12 cellular contexts compared by ENCODE assay signal in genomic region chr2:119252186-119253113, GRCh38. TPM values are rescaled to one million over a fixed set of nuclear protein-coding genes. Genes with fewer than 3 reads are reported as not detected.
DNase-seq lines count a peak whose midpoint lies in the region; ATAC-seq, FAIRE-seq and TF ChIP-seq lines count a peak whose summit lies in the region.
"Had no signal": no experiment of that assay in that cellular context is flagged by ENCODE, and none has a peak within 500 bp of the region (broad histone marks: within the 10 kb centered on the region; RNA-seq: fewer than 3 reads in every experiment).

No MANE protein-coding gene starts in this region.

- no peak for TF ChIP-seq RAD21 in K562 (CRISPR knock-in tag; conservative IDR thresholded peaks at IDR 0.05 in 1 of 2, IDR thresholded peaks at IDR 0.05 in 1 of 2)

- POLR2A ChIA-PET in K562 (lab: Yijun Ruan, JAX) = interaction anchor here (0.6 to 0.8 kb wide), 3 partner anchors 9 to 176 kb away, joined by 3 read pairs; no protein-coding TSS in a partner anchor

- CTCF ChIA-PET in K562 (lab: Yijun Ruan, JAX; ENCODE audit: low intra/inter-chr PET ratio) = no interaction called here

- intact Hi-C loops in K562 (cut with micrococcal nuclease) = no loop called here
- intact Hi-C loops in sigmoid colon (cut with DNase I) = no loop called here

- H3K27me3 ChIP-seq in ACC112 (ENCODE audit: insufficient read depth, low read length) (no peaks in the 10 kb centered on the region), K562 (ENCODE audit: control insufficient read depth in 2 of 2, insufficient read depth in 2 of 2, low read length in 2 of 2) (no peaks in the 10 kb centered on the region), sigmoid colon (no peaks in the 10 kb centered on the region)

- no peak for TF ChIP-seq CTCF in K562 (IDR thresholded peaks at IDR 0.05 in 2 of 3, conservative IDR thresholded peaks at IDR 0.05 in 1 of 3; ENCODE audit: insufficient read depth in 2 of 3, low read depth in 1 of 3, low read length in 3 of 3)
- no peak for TF ChIP-seq CTCF in GM13977 (IDR thresholded peaks at IDR 0.05; ENCODE audit: extremely low read depth, insufficient read depth, missing control alignments)
- no peak for TF ChIP-seq CTCF in sigmoid colon (IDR thresholded peaks at IDR 0.05)

- in situ Hi-C loops in K562 (cut with MboI) (no loop called here), GM13977 (cut with MboI; ENCODE audit: low pct_unique_long_range_greater_than_20kb, low sequenced_read_pairs, unreplicated experiment) (no loop called here)

- no peaks in the 10 kb centered on the region for H3K9me1 ChIP-seq in K562 (ENCODE audit: control insufficient read depth, insufficient read depth, low read length)

- no peak overlapping the region for H3K4me2 ChIP-seq in K562 (ENCODE audit: insufficient read depth, low read length)

- FAIRE-seq in K562 (lab: Jason Lieb, UNC) = no peak

- BruUV-seq in K562 (replicated peaks; lab: Mats Ljungman, UMichigan) = no TSS peak

- 75% methylated on average over 12 of the region's 12 CpGs for WGBS in K562 (ENCODE audit: insufficient coverage, low coverage, missing lambda C conversion rate)
- WGBS in sigmoid colon, 2 donors = 77 to 82% methylated on average over 12 of the region's 12 CpGs

- TF ChIP-seq POLR2A in K562 (conservative IDR thresholded peaks at IDR 0.05) = no peak
- no peak for TF ChIP-seq POLR2A in sigmoid colon (IDR thresholded peaks at IDR 0.05)

- ATAC-seq in K562 = no peak
- ATAC-seq: CD8-positive, alpha-beta T cell; mucosa of descending colon had no signal

- H3K4me3 ChIP-seq in ACC112 (ENCODE audit: low read depth, low read length) (peak overlapping the region; percentile 59; the same call in 1 of the 2 replicates), K562 (no peak overlapping the region), sigmoid colon (no peak overlapping the region)
- H3K4me3 ChIP-seq: mucosa of descending colon had no signal

- H3K4me1 ChIP-seq in ACC112 (ENCODE audit: control insufficient read depth, insufficient read depth, low read length, unreplicated experiment) (peaks cover 74% of the 10 kb centered on the region), K562 (replicated peaks in 1 of 2; ENCODE audit: control insufficient read depth in 2 of 2, insufficient read depth in 2 of 2, low read length in 2 of 2) (peaks cover 0 to 5% of the 10 kb centered on the region in 2 experiments; a peak in 1 of 5 replicates), sigmoid colon (peaks cover 0 to 22% (median 16%) of the 10 kb centered on the region in 4 donors)

- no peaks in the 10 kb centered on the region; the same call in 1 of the 2 replicates for H4K20me1 ChIP-seq in K562 (replicated peaks; ENCODE audit: control insufficient read depth, insufficient read depth, low read length)

- TF ChIP-seq EP300 in K562 (IDR thresholded peaks at IDR 0.05; ENCODE audit: low read length) = no peak
- TF ChIP-seq EP300 in sigmoid colon (IDR thresholded peaks at IDR 0.05) = no peak

- DNase-seq in HS-27A (ENCODE audit: low read depth) (peak; percentile 87), K562 (ENCODE audit: extremely low read depth in 1 of 4, low spot score in 3 of 4) (no peak), iris pigment epithelial cell (ENCODE audit: low read depth) (peak; percentile 99), GM13977 (ENCODE audit: low spot score) (no peak), OCI-M1 (lab: John Stamatoyannopoulos, UW) (no peak), NCI-H2081 treated with DMSO at 0.1 percent for 48 hours (lab: John Stamatoyannopoulos, UW) (no peak), sigmoid colon (no peak)
- DNase-seq: CD8-positive, alpha-beta T cell; effector CD8-positive, alpha-beta T cell; mucosa of descending colon; stimulated activated CD4-positive, alpha-beta T cell treated with anti-CD3 and anti-CD28 coated beads, Interleukin-4, amount 100 ng/mL, for 4 hours had no signal

- H3K9ac ChIP-seq in K562 (ENCODE audit: insufficient read depth in 1 of 2, low read depth in 2 of 2, low read length in 2 of 2) = no peak overlapping the region

- H2AFZ ChIP-seq in ACC112 (ENCODE audit: low read length, unreplicated experiment) (no peak overlapping the region), K562 (ENCODE audit: low read depth, low read length) (no peak overlapping the region)

- H3K79me2 ChIP-seq in ACC112 (ENCODE audit: control insufficient read depth, insufficient read depth, low read length, unreplicated experiment) (no peaks in the 10 kb centered on the region), K562 (ENCODE audit: control insufficient read depth, insufficient read depth, low read length) (no peaks in the 10 kb centered on the region)

- H3K36me3 ChIP-seq in ACC112 (ENCODE audit: insufficient read depth, low read length) = peaks cover 7% of the 10 kb centered on the region; the same call in 1 of the 2 replicates
- peaks cover 85% of the 10 kb centered on the region for H3K36me3 ChIP-seq in K562 (ENCODE audit: control insufficient read depth, insufficient read depth, low read length)
- no peaks in the 10 kb centered on the region for H3K36me3 ChIP-seq in sigmoid colon

- no peaks in the 10 kb centered on the region for H3K9me3 ChIP-seq in K562 (replicated peaks; ENCODE audit: control insufficient read depth, insufficient read depth, low read depth, low read length)
- no peaks in the 10 kb centered on the region for H3K9me3 ChIP-seq in sigmoid colon
- H3K9me3 ChIP-seq: mucosa of descending colon had no signal

- H3K27ac ChIP-seq in ACC112 (ENCODE audit: low read depth, low read length) (peak overlapping the region; percentile 98), K562 (ENCODE audit: extremely low read depth, low read depth, low read length) (no peak overlapping the region), sigmoid colon (peak overlapping the region in 1 of 4 donors; percentile 49)

TF ChIP-seq in K562, 482 proteins besides CTCF, POLR2A, EP300 and RAD21:
- TF ChIP-seq FOSL1 (tag; conservative IDR thresholded peaks at IDR 0.05) (peak; percentile 40; the same call in 1 of the 2 replicates), TGIF2 (CRISPR knock-in tag; IDR thresholded peaks at IDR 0.05) (no peak)

RNA-seq across cellular contexts. Expression of gene STEAP3, which starts 28.8 kb away (rescaled TPM):
- 18.0 and 37.0 TPM in 2 replicates for total RNA-seq in K562 (2011; cell fraction: chromatin; rRNA removed; ENCODE audit: low replicate concordance)
- 43.3 and 45.4 TPM in 2 replicates for total RNA-seq in K562 (2011; cell fraction: nucleolus; rRNA removed)
- total RNA-seq in K562 (2011; cell fraction: nucleoplasm; rRNA removed) = 33.7 and 37.0 TPM in 2 replicates
- total RNA-seq in K562 (2014; rRNA removed) (15.6 and 23.7 TPM in 2 replicates), K562 (2014; rRNA removed; fragmentation: Illumina TruSeq; extraction: Trizol) (8.2 and 9.0 TPM in 2 replicates), K562 (2015; rRNA removed; fragmentation: Illumina TruSeq; extraction: Trizol) (8.5 and 8.6 TPM in 2 replicates), K562 (2021) (29.8 and 31.6 TPM in 2 replicates), sigmoid colon (1 to 10 TPM; 1.5 to 6.9 (median 3.3) TPM)
- polyA plus RNA-seq in K562 (2011; rRNA removed) (7.7 and 11.7 TPM in 2 replicates), K562 (2014; fragmentation: Illumina TruSeq; extraction: Trizol) (18.2 and 22.3 TPM in 2 replicates), K562 (2014; fragmentation: Nextera tagmentation; extraction: Ambion mirVana) (1 to 10 TPM; 1.8 to 3.0 TPM), K562 (2014; rRNA removed) (12.7 and 12.8 TPM in 2 replicates), sigmoid colon (10 to 100 TPM in 1 of 3 donors, 1 to 10 TPM in 2; 1.4 to 16.4 (median 1.8) TPM)
- 7.0 and 19.8 TPM in 2 replicates for polyA plus RNA-seq in K562 (2011; cell fraction: cytosol; rRNA removed)
- 14.1 and 32.9 TPM in 2 replicates for polyA plus RNA-seq in K562 (2011; cell fraction: nucleus; rRNA removed)
- polyA plus RNA-seq in K562 (2012) = 14.0 and 22.8 TPM in 2 replicates
- 8.4 and 10.0 TPM in 2 replicates for polyA minus RNA-seq in K562 (2011; rRNA and poly(A)+ RNA removed)
- 13.9 and 18.9 TPM in 2 replicates for polyA minus RNA-seq in K562 (2011; cell fraction: cytosol; rRNA and poly(A)+ RNA removed)
- polyA minus RNA-seq in K562 (2011; cell fraction: nucleus; rRNA and poly(A)+ RNA removed) = 8.2 and 11.4 TPM in 2 replicates
- total RNA-seq: CD8-positive, alpha-beta T cell had no signal

Comparison
In these comparisons a context has a peak if more than half of its experiments do, and no peak if none do; other contexts are left out.
1. DNase-seq: peak in HS-27A (single experiment) and iris pigment epithelial cell (single experiment); none in K562 (0 of 4), GM13977 (single experiment), OCI-M1 (single experiment), NCI-H2081 treated with DMSO at 0.1 percent for 48 hours (single experiment) and sigmoid colon (single experiment).